In the genomic region with DNA sequence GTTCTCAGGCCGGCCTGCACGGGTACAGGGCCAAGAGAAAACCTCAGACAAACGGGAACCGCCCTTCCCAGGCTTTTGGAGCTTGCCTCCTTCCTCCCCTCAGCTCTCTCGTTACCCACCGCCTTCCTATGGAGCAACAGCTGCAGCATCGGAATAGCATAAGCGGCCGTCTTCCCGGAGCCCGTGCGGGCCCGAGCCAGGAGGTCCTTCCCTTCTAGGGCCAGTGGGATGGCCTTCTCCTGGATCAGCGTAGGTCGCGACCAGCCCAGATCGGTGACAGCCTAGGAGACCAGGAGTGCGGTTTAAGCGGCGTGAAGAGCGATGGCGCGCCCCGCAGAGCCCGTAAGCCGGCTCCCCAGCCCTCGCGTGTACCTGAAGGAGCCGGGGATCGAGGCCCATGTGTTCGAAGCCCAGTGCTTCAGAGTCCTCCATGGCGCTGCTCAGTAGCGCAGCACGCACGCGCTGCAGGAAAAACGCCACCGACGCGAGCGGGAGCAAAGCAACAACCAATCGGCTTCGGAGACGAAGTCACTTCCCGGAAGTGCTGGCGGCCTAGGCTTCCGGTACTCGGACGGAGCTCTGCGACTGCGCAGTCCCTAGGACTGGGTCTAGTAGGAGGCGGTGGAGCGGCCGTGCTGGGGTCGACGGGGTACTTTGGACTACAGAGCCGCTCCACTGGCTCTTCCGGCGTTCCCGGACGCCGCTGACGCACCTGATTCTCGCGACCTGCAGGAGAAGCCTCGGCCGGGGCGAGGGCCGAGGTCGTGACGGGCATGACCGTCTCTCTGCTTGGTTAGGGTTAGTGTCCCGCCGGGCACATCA, we compare ENCODE assay signal across 1 cellular context.
TF ChIP-seq lines count a peak whose summit lies in the region.

A gene with protein sequence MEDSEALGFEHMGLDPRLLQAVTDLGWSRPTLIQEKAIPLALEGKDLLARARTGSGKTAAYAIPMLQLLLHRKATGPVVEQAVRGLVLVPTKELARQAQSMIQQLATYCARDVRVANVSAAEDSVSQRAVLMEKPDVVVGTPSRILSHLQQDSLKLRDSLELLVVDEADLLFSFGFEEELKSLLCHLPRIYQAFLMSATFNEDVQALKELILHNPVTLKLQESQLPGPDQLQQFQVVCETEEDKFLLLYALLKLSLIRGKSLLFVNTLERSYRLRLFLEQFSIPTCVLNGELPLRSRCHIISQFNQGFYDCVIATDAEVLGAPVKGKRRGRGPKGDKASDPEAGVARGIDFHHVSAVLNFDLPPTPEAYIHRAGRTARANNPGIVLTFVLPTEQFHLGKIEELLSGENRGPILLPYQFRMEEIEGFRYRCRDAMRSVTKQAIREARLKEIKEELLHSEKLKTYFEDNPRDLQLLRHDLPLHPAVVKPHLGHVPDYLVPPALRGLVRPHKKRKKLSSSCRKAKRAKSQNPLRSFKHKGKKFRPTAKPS (minus strand): TSS at position 445 of the 822 bp plus-strand sequence. CDS start 13 bp downstream, at position 432.

TF ChIP-seq in GM12878, 131 proteins besides CTCF, POLR2A, EP300 and RAD21 (continued from another document and continues in another):
- TF ChIP-seq, protein P1, sequence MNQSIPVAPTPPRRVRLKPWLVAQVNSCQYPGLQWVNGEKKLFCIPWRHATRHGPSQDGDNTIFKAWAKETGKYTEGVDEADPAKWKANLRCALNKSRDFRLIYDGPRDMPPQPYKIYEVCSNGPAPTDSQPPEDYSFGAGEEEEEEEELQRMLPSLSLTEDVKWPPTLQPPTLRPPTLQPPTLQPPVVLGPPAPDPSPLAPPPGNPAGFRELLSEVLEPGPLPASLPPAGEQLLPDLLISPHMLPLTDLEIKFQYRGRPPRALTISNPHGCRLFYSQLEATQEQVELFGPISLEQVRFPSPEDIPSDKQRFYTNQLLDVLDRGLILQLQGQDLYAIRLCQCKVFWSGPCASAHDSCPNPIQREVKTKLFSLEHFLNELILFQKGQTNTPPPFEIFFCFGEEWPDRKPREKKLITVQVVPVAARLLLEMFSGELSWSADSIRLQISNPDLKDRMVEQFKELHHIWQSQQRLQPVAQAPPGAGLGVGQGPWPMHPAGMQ (IDR thresholded peaks at IDR 0.05; ENCODE audit: borderline replicate concordance), result no peak
- TF ChIP-seq FOS (IDR thresholded peaks at IDR 0.05; ENCODE audit: borderline replicate concordance, extremely low read depth, insufficient read length), result no peak
- TF ChIP-seq HDGF (IDR thresholded peaks at IDR 0.05), result peak; percentile 20; the same call in 1 of the 2 replicates
- peak; percentile 89 for TF ChIP-seq POLR2AphosphoS2 (IDR thresholded peaks at IDR 0.05; ENCODE audit: low read depth, low read length)
- TF ChIP-seq, protein P2, sequence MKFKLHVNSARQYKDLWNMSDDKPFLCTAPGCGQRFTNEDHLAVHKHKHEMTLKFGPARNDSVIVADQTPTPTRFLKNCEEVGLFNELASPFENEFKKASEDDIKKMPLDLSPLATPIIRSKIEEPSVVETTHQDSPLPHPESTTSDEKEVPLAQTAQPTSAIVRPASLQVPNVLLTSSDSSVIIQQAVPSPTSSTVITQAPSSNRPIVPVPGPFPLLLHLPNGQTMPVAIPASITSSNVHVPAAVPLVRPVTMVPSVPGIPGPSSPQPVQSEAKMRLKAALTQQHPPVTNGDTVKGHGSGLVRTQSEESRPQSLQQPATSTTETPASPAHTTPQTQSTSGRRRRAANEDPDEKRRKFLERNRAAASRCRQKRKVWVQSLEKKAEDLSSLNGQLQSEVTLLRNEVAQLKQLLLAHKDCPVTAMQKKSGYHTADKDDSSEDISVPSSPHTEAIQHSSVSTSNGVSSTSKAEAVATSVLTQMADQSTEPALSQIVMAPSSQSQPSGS (IDR thresholded peaks at IDR 0.05; ENCODE audit: low read length), result no peak
- no peak for TF ChIP-seq STAT3 (IDR thresholded peaks at IDR 0.05; ENCODE audit: low read depth, low read length)
- no peak for TF ChIP-seq KLF5 (IDR thresholded peaks at IDR 0.05; ENCODE audit: partially characterized antibody)
- peak; percentile 63 for TF ChIP-seq HCFC1 (IDR thresholded peaks at IDR 0.05; ENCODE audit: low read length)
- TF ChIP-seq YBX1 (IDR thresholded peaks at IDR 0.05), result no peak
- TF ChIP-seq BCL11A (IDR thresholded peaks at IDR 0.05; ENCODE audit: low read depth, low read length), result no peak
- TF ChIP-seq RAD51 (IDR thresholded peaks at IDR 0.05), result no peak
- peak; percentile 70 for TF ChIP-seq CREM (IDR thresholded peaks at IDR 0.05; ENCODE audit: low read depth)
- TF ChIP-seq, protein P3, sequence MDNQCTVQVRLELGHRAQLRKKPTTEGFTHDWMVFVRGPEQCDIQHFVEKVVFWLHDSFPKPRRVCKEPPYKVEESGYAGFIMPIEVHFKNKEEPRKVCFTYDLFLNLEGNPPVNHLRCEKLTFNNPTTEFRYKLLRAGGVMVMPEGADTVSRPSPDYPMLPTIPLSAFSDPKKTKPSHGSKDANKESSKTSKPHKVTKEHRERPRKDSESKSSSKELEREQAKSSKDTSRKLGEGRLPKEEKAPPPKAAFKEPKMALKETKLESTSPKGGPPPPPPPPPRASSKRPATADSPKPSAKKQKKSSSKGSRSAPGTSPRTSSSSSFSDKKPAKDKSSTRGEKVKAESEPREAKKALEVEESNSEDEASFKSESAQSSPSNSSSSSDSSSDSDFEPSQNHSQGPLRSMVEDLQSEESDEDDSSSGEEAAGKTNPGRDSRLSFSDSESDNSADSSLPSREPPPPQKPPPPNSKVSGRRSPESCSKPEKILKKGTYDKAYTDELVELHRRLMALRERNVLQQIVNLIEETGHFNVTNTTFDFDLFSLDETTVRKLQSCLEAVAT (IDR thresholded peaks at IDR 0.05), result no peak
- peak; percentile 85 for TF ChIP-seq TAF1 (IDR thresholded peaks at IDR 0.05; ENCODE audit: borderline replicate concordance, low read depth, low read length)
- TF ChIP-seq, protein P4, sequence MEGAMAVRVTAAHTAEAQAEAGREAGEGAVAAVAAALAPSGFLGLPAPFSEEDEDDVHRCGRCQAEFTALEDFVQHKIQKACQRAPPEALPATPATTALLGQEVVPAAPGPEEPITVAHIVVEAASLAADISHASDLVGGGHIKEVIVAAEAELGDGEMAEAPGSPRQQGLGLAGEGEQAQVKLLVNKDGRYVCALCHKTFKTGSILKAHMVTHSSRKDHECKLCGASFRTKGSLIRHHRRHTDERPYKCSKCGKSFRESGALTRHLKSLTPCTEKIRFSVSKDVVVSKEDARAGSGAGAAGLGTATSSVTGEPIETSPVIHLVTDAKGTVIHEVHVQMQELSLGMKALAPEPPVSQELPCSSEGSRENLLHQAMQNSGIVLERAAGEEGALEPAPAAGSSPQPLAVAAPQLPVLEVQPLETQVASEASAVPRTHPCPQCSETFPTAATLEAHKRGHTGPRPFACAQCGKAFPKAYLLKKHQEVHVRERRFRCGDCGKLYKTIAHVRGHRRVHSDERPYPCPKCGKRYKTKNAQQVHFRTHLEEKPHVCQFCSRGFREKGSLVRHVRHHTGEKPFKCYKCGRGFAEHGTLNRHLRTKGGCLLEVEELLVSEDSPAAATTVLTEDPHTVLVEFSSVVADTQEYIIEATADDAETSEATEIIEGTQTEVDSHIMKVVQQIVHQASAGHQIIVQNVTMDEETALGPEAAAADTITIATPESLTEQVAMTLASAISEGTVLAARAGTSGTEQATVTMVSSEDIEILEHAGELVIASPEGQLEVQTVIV (IDR thresholded peaks at IDR 0.05; ENCODE audit: borderline replicate concordance, partially characterized antibody), result peak; percentile 76
- TF ChIP-seq ESRRA (IDR thresholded peaks at IDR 0.05; ENCODE audit: low read length), result no peak
- peak; percentile 70; the same call in 1 of the 2 replicates for TF ChIP-seq LARP7 (IDR thresholded peaks at IDR 0.05)
- TF ChIP-seq, protein P5, sequence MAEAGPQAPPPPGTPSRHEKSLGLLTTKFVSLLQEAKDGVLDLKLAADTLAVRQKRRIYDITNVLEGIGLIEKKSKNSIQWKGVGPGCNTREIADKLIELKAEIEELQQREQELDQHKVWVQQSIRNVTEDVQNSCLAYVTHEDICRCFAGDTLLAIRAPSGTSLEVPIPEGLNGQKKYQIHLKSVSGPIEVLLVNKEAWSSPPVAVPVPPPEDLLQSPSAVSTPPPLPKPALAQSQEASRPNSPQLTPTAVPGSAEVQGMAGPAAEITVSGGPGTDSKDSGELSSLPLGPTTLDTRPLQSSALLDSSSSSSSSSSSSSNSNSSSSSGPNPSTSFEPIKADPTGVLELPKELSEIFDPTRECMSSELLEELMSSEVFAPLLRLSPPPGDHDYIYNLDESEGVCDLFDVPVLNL (IDR thresholded peaks at IDR 0.05; ENCODE audit: low read depth, low read length), result no peak
- no peak for TF ChIP-seq TCF12 (IDR thresholded peaks at IDR 0.05; ENCODE audit: low read depth, low read length)
- TF ChIP-seq CEBPB (IDR thresholded peaks at IDR 0.05; ENCODE audit: borderline replicate concordance in 1 of 2, low read depth in 2 of 2, low read length in 2 of 2), result no peak
- no peak for TF ChIP-seq SPI1 (IDR thresholded peaks at IDR 0.05; ENCODE audit: borderline replicate concordance, insufficient read depth, low read depth, low read length)
- TF ChIP-seq, protein P6, sequence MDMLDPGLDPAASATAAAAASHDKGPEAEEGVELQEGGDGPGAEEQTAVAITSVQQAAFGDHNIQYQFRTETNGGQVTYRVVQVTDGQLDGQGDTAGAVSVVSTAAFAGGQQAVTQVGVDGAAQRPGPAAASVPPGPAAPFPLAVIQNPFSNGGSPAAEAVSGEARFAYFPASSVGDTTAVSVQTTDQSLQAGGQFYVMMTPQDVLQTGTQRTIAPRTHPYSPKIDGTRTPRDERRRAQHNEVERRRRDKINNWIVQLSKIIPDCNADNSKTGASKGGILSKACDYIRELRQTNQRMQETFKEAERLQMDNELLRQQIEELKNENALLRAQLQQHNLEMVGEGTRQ (IDR thresholded peaks at IDR 0.05; ENCODE audit: borderline replicate concordance, low read depth, low read length), result no peak; the same call in 1 of the 2 replicates
- TF ChIP-seq MEF2B (IDR thresholded peaks at IDR 0.05; ENCODE audit: partially characterized antibody, poor library complexity, severe bottlenecking), result no peak
- no peak for TF ChIP-seq SMC3 (IDR thresholded peaks at IDR 0.05; ENCODE audit: borderline replicate concordance, low read length)
- TF ChIP-seq, protein P7, sequence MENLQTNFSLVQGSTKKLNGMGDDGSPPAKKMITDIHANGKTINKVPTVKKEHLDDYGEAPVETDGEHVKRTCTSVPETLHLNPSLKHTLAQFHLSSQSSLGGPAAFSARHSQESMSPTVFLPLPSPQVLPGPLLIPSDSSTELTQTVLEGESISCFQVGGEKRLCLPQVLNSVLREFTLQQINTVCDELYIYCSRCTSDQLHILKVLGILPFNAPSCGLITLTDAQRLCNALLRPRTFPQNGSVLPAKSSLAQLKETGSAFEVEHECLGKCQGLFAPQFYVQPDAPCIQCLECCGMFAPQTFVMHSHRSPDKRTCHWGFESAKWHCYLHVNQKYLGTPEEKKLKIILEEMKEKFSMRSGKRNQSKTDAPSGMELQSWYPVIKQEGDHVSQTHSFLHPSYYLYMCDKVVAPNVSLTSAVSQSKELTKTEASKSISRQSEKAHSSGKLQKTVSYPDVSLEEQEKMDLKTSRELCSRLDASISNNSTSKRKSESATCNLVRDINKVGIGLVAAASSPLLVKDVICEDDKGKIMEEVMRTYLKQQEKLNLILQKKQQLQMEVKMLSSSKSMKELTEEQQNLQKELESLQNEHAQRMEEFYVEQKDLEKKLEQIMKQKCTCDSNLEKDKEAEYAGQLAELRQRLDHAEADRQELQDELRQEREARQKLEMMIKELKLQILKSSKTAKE (IDR thresholded peaks at IDR 0.05; ENCODE audit: low read depth, poor library complexity, severe bottlenecking), result no peak
- TF ChIP-seq STAT1 (conservative IDR thresholded peaks at IDR 0.05), result no peak
- TF ChIP-seq, protein P8, sequence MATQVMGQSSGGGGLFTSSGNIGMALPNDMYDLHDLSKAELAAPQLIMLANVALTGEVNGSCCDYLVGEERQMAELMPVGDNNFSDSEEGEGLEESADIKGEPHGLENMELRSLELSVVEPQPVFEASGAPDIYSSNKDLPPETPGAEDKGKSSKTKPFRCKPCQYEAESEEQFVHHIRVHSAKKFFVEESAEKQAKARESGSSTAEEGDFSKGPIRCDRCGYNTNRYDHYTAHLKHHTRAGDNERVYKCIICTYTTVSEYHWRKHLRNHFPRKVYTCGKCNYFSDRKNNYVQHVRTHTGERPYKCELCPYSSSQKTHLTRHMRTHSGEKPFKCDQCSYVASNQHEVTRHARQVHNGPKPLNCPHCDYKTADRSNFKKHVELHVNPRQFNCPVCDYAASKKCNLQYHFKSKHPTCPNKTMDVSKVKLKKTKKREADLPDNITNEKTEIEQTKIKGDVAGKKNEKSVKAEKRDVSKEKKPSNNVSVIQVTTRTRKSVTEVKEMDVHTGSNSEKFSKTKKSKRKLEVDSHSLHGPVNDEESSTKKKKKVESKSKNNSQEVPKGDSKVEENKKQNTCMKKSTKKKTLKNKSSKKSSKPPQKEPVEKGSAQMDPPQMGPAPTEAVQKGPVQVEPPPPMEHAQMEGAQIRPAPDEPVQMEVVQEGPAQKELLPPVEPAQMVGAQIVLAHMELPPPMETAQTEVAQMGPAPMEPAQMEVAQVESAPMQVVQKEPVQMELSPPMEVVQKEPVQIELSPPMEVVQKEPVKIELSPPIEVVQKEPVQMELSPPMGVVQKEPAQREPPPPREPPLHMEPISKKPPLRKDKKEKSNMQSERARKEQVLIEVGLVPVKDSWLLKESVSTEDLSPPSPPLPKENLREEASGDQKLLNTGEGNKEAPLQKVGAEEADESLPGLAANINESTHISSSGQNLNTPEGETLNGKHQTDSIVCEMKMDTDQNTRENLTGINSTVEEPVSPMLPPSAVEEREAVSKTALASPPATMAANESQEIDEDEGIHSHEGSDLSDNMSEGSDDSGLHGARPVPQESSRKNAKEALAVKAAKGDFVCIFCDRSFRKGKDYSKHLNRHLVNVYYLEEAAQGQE (IDR thresholded peaks at IDR 0.05; ENCODE audit: low read depth, low read length), result no peak
- TF ChIP-seq, protein P9, sequence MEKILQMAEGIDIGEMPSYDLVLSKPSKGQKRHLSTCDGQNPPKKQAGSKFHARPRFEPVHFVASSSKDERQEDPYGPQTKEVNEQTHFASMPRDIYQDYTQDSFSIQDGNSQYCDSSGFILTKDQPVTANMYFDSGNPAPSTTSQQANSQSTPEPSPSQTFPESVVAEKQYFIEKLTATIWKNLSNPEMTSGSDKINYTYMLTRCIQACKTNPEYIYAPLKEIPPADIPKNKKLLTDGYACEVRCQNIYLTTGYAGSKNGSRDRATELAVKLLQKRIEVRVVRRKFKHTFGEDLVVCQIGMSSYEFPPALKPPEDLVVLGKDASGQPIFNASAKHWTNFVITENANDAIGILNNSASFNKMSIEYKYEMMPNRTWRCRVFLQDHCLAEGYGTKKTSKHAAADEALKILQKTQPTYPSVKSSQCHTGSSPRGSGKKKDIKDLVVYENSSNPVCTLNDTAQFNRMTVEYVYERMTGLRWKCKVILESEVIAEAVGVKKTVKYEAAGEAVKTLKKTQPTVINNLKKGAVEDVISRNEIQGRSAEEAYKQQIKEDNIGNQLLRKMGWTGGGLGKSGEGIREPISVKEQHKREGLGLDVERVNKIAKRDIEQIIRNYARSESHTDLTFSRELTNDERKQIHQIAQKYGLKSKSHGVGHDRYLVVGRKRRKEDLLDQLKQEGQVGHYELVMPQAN (conservative IDR thresholded peaks at IDR 0.05), result peak; percentile 79
- no peak for TF ChIP-seq KDM1A (IDR thresholded peaks at IDR 0.05; ENCODE audit: borderline replicate concordance)
- TF ChIP-seq EGR1 (IDR thresholded peaks at IDR 0.05; ENCODE audit: borderline replicate concordance in 1 of 2, low read depth in 2 of 2, low read length in 2 of 2), result peak; percentile 27 to 35; a peak in 2 of 3 replicates
- TF ChIP-seq FOXM1 (IDR thresholded peaks at IDR 0.05; ENCODE audit: low read depth, low read length), result no peak
